In genomic region chr2:3728104-3729054, GRCh38 we compare ENCODE assay signal across 9 cellular contexts. TPM values are rescaled to one million over a fixed set of nuclear protein-coding genes. Genes with fewer than 3 reads are reported as not detected.
DNase-seq lines count a peak whose midpoint lies in the region; ATAC-seq and TF ChIP-seq lines count a peak whose summit lies in the region.
"Had no signal": no experiment of that assay in that cellular context is flagged by ENCODE, and none has a peak within 500 bp of the region (broad histone marks: within the 10 kb centered on the region; RNA-seq: fewer than 3 reads in every experiment).

No MANE protein-coding gene starts in this region.

- H3K4me3 ChIP-seq in HCT116 (replicated peaks in 1 of 2; ENCODE audit: low read depth in 1 of 2, low read length in 2 of 2) (no peak overlapping the region), right lobe of liver (no peak overlapping the region)

- H2AFZ ChIP-seq in HCT116 (ENCODE audit: low read depth, low read length, poor library complexity, severe bottlenecking) = no peak overlapping the region

- TF ChIP-seq POLR2A in HCT116 (IDR thresholded peaks at IDR 0.05; ENCODE audit: borderline replicate concordance, extremely low read depth, insufficient read depth, insufficient read length) (no peak), right lobe of liver (IDR thresholded peaks at IDR 0.05) (no peak)

- no peak overlapping the region for H3K9ac ChIP-seq in HCT116 (ENCODE audit: low read length)

- H3K9me3 ChIP-seq in HCT116 (ENCODE audit: control insufficient read depth in 1 of 2, insufficient read depth in 1 of 2, low read depth in 1 of 2, low read length in 2 of 2) = no peaks in the 10 kb centered on the region
- H3K9me3 ChIP-seq in right lobe of liver = no peaks in the 10 kb centered on the region
- H3K9me3 ChIP-seq: neutrophil had no signal

- no peak overlapping the region for H3K27ac ChIP-seq in HCT116 (ENCODE audit: low read depth, low read length)
- H3K27ac ChIP-seq in right lobe of liver = no peak overlapping the region
- H3K27ac ChIP-seq: neutrophil had no signal

- no TSS peak for BruUV-seq in HCT116 (replicated peaks; lab: Mats Ljungman, UMichigan)

- CTCF ChIA-PET in HCT116 (lab: Charles Lee) = interaction anchor here (0.8 to 3.2 kb wide), 20 partner anchors 8 to 230 kb away, joined by 3 to 34 read pairs (median 4); no protein-coding TSS in a partner anchor

- H3K4me2 ChIP-seq in HCT116 (ENCODE audit: low read length) = peak overlapping the region; percentile 32; the same call in 1 of the 2 replicates

- H3K36me3 ChIP-seq in HCT116 (ENCODE audit: control insufficient read depth in 1 of 2, insufficient read depth in 2 of 2, low read length in 2 of 2) = no peaks in the 10 kb centered on the region
- H3K36me3 ChIP-seq in right lobe of liver = no peaks in the 10 kb centered on the region
- H3K36me3 ChIP-seq: neutrophil had no signal

- no peaks in the 10 kb centered on the region for H3K9me2 ChIP-seq in HCT116 (ENCODE audit: insufficient read depth)

- in situ Hi-C loops in T47D (cut with HindIII; ENCODE audit: low pct_unique_long_range_greater_than_20kb, low sequenced_read_pairs) = no loop called here

- H3K27me3 ChIP-seq in HCT116 (ENCODE audit: insufficient read depth, low read length) = peaks cover 13% of the 10 kb centered on the region
- H3K27me3 ChIP-seq in right lobe of liver = no peaks in the 10 kb centered on the region
- H3K27me3 ChIP-seq: neutrophil had no signal

- intact Hi-C loops in HCT116 (cut with micrococcal nuclease) = loop anchor here (2.0 kb wide), 2 partner anchors 52 to 98 kb away; no protein-coding TSS in a partner anchor
- intact Hi-C loops in right lobe of liver (cut with DNase I) = no loop called here

- WGBS in right lobe of liver (ENCODE audit: insufficient coverage, low coverage, low lambda C conversion rate, missing lambda C conversion rate) = 28% methylated on average over 22 of the region's 22 CpGs

- TF ChIP-seq CTCF in HCT116 (IDR thresholded peaks at IDR 0.05 in 2 of 3, conservative IDR thresholded peaks at IDR 0.05 in 1 of 3; ENCODE audit: borderline replicate concordance in 1 of 3, insufficient read depth in 1 of 3, low read depth in 2 of 3, low read length in 2 of 3) (peak; percentile 48 to 67 (median 64); a peak in 4 of 6 replicates), right lobe of liver (IDR thresholded peaks at IDR 0.05) (peak; percentile 51 to 57 (median 53))

- peak; percentile 75 for TF ChIP-seq RAD21 in HCT116 (IDR thresholded peaks at IDR 0.05; ENCODE audit: low read depth)

- H3K4me1 ChIP-seq in HCT116 (ENCODE audit: control insufficient read depth in 1 of 2, insufficient read depth in 2 of 2, low read length in 2 of 2) = no peaks in the 10 kb centered on the region; a peak in 1 of 4 replicates
- H3K4me1 ChIP-seq in right lobe of liver = peaks cover 0 to 4% (median 0%) of the 10 kb centered on the region in 4 donors

- H4K20me1 ChIP-seq in HCT116 (ENCODE audit: insufficient read depth) = no peaks in the 10 kb centered on the region

- ATAC-seq in HCT116 (peak; percentile 73), right lobe of liver (peak; percentile 54 to 89 (median 74)), HG03432 (IDR thresholded peaks at IDR 0.05; ENCODE audit: unreplicated experiment) (no peak)

- H3K79me2 ChIP-seq in HCT116 (ENCODE audit: insufficient read depth, low read length) = no peaks in the 10 kb centered on the region

- peak; percentile 73 for DNase-seq in COLO829 (ENCODE audit: low spot score)
- DNase-seq in HCT116 (ENCODE audit: low read depth, low spot score) = peak; percentile 33
- DNase-seq in NCI-H748 treated with DMSO at 0.1 percent for 48 hours (lab: John Stamatoyannopoulos, UW) = peak; percentile 50
- DNase-seq in T47D (ENCODE audit: low read depth in 1 of 2, low spot score in 1 of 2) = peak; percentile 23 to 44
- no peak for DNase-seq in right lobe of liver
- DNase-seq in stimulated activated naive CD4-positive, alpha-beta T cell treated with Interleukin-2 at 50 U/mL for 16 hours (lab: John Stamatoyannopoulos, UW) = no peak
- DNase-seq in stimulated activated CD4-positive, alpha-beta T cell treated with anti-CD3 and anti-CD28 coated beads, Interleukin-4, amount 100 ng/mL, for 1 hour = no peak

- RAD21 ChIA-PET in HCT116 (lab: Charles Lee; ENCODE audit: low non-redundant PET in 1 of 2, low total read pairs in 2 of 2, uncharacterized antibody in 2 of 2, unreplicated experiment in 2 of 2) = no interaction called here

- POLR2A ChIA-PET in HCT116 (lab: Charles Lee) = interaction anchor here (1.3 kb wide), 1 partner anchor 36 kb away, joined by 5 read pairs; no protein-coding TSS in a partner anchor

TF ChIP-seq in HCT116, 20 proteins besides CTCF, POLR2A, EP300 and RAD21:
- TF ChIP-seq ZNF274 (IDR thresholded peaks at IDR 0.05; ENCODE audit: low read depth, low read length) = no peak
- no peak for TF ChIP-seq YY1 (IDR thresholded peaks at IDR 0.05; ENCODE audit: extremely low read depth, insufficient replicate concordance, low read depth, low read length)
- TF ChIP-seq CEBPB (IDR thresholded peaks at IDR 0.05; ENCODE audit: low read depth) = no peak
- TF ChIP-seq EZH2 (IDR thresholded peaks at IDR 0.05) = no peak
- no peak for TF ChIP-seq POLR2AphosphoS5 (IDR thresholded peaks at IDR 0.05; ENCODE audit: low read depth, low read length)
- no peak for TF ChIP-seq SIN3A (IDR thresholded peaks at IDR 0.05; ENCODE audit: low read depth)
- TF ChIP-seq JUND (IDR thresholded peaks at IDR 0.05) = no peak
- no peak for TF ChIP-seq ZFX (IDR thresholded peaks at IDR 0.05)
- no peak for TF ChIP-seq FOSL1 (IDR thresholded peaks at IDR 0.05; ENCODE audit: low read depth)
- no peak for TF ChIP-seq ELF1 (IDR thresholded peaks at IDR 0.05; ENCODE audit: borderline replicate concordance, low read depth)
- no peak for TF ChIP-seq MAX (IDR thresholded peaks at IDR 0.05)
- TF ChIP-seq REST (IDR thresholded peaks at IDR 0.05; ENCODE audit: low read depth) = no peak
- no peak for TF ChIP-seq SRF (IDR thresholded peaks at IDR 0.05; ENCODE audit: low read depth)

RNA-seq across cellular contexts. Expression of gene DCDC2C, which starts 25.0 kb away (rescaled TPM):
- not detected for total RNA-seq in HCT116 (2021; ENCODE audit: unreplicated experiment)
- not detected in 2 replicates for polyA plus RNA-seq in HCT116 (2012)
- not detected for total RNA-seq in right lobe of liver

Comparison
In these comparisons a context has a peak if more than half of its experiments do, and no peak if none do; other contexts are left out.
1. DNase-seq: peak in COLO829 (single experiment), HCT116 (single experiment), NCI-H748 treated with DMSO at 0.1 percent for 48 hours (single experiment) and T47D (2 of 2); none in right lobe of liver (0 of 3), stimulated activated naive CD4-positive, alpha-beta T cell treated with Interleukin-2 at 50 U/mL for 16 hours (single experiment) and stimulated activated CD4-positive, alpha-beta T cell treated with anti-CD3 and anti-CD28 coated beads, Interleukin-4, amount 100 ng/mL, for 1 hour (single experiment).